ENCODE assay signal across 2 cellular contexts in the genomic region with DNA sequence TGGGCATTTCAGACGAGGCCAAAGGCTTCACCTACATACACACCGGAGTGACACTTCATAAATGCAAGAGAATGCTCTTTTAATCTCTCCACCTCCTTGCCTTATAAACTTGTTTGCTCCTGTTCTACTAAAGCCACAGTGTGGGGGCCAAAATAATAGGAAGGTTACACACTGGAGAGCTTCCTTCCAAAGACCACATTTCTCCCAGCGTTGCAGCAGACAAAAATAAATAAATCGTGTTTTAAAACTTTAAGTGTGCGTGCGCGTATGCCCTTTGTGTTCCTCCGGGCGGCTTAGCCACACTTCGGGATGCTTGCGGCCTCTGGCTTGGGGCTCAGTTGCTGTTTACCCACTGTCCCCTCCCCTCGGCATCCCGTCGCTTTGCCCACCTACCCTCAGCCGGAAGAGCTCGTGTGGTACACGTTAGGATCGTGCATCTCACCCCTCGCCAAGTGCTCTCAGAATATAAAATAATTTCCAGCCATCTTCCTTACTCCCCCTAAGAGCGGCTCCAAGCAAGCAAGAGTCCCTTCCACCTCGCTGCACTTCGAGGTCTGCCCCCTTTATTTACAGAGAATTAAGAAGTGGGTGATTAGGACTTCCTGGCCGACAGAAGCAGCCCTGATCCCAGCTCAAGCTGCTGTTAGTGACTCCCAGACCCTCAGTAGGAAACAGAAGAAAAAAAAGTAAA.
TF ChIP-seq lines count a peak whose summit lies in the region.

No MANE protein-coding gene starts in this region.

TF ChIP-seq in K562, 482 proteins besides CTCF, POLR2A, EP300 and RAD21:
- TF ChIP-seq, protein P1, sequence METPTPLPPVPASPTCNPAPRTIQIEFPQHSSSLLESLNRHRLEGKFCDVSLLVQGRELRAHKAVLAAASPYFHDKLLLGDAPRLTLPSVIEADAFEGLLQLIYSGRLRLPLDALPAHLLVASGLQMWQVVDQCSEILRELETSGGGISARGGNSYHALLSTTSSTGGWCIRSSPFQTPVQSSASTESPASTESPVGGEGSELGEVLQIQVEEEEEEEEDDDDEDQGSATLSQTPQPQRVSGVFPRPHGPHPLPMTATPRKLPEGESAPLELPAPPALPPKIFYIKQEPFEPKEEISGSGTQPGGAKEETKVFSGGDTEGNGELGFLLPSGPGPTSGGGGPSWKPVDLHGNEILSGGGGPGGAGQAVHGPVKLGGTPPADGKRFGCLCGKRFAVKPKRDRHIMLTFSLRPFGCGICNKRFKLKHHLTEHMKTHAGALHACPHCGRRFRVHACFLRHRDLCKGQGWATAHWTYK (CRISPR knock-in tag; IDR thresholded peaks at IDR 0.05), result no peak
- TF ChIP-seq DDX20 (tag; IDR thresholded peaks at IDR 0.05; ENCODE audit: low read depth), result no peak
- no peak for TF ChIP-seq THRAP3 (IDR thresholded peaks at IDR 0.05; ENCODE audit: borderline replicate concordance)
- TF ChIP-seq CHD1 (IDR thresholded peaks at IDR 0.05; ENCODE audit: low read length), result no peak
- TF ChIP-seq RBM14 (IDR thresholded peaks at IDR 0.05; ENCODE audit: borderline replicate concordance, insufficient read depth, low read depth, low read length), result no peak

TF ChIP-seq in HepG2, 621 proteins besides CTCF, POLR2A, EP300 and RAD21:
- TF ChIP-seq ZNF7 (CRISPR knock-in tag; IDR thresholded peaks at IDR 0.05) (peak; percentile 69), GATAD2A (CRISPR knock-in tag; IDR thresholded peaks at IDR 0.05) (0 out of 2 replicates have a peak, but pooled peaks have one; percentile 12), MEF2D (CRISPR knock-in tag; IDR thresholded peaks at IDR 0.05) (0 out of 2 replicates have a peak, but pooled peaks have one; percentile 5), ATF7 (IDR thresholded peaks at IDR 0.05) (no peak), ATF7 (CRISPR knock-in tag; IDR thresholded peaks at IDR 0.05) (no peak), ZBTB33 (CRISPR knock-in tag; IDR thresholded peaks at IDR 0.05) (0 out of 2 replicates have a peak, but pooled peaks have one; percentile 36)
